Comparison of ENCODE assay signal across 1 cellular context in genomic region chr19:4575267-4575793, GRCh38.
TF ChIP-seq lines count a peak whose summit lies in the region.

No MANE protein-coding gene starts in this region.

TF ChIP-seq in HepG2, 621 proteins besides CTCF, POLR2A, EP300 and RAD21 (continued from another document and continues in another):
- TF ChIP-seq ATF7-NPFF (CRISPR knock-in tag; IDR thresholded peaks at IDR 0.05; ENCODE audit: low read depth) (no peak), NFYC (CRISPR knock-in tag; IDR thresholded peaks at IDR 0.05) (no peak), CENPT (CRISPR knock-in tag; IDR thresholded peaks at IDR 0.05; ENCODE audit: low read depth) (no peak), GMEB2 (CRISPR knock-in tag; IDR thresholded peaks at IDR 0.05; ENCODE audit: low read depth) (no peak), RFX3 (CRISPR knock-in tag; IDR thresholded peaks at IDR 0.05) (no peak), BCL3 (CRISPR knock-in tag; IDR thresholded peaks at IDR 0.05) (no peak), NR2F6 (IDR thresholded peaks at IDR 0.05) (no peak), NR2F6 (CRISPR knock-in tag; IDR thresholded peaks at IDR 0.05) (peak; percentile 51; the same call in 1 of the 2 replicates), ATF7 (IDR thresholded peaks at IDR 0.05) (no peak), ATF7 (CRISPR knock-in tag; IDR thresholded peaks at IDR 0.05) (no peak), RARG (CRISPR knock-in tag; IDR thresholded peaks at IDR 0.05; ENCODE audit: low read depth) (no peak), KDM1A (CRISPR knock-in tag; IDR thresholded peaks at IDR 0.05) (no peak), HOMEZ (CRISPR knock-in tag; IDR thresholded peaks at IDR 0.05; ENCODE audit: low read depth) (no peak), HNF4G (IDR thresholded peaks at IDR 0.05; ENCODE audit: borderline replicate concordance, low read depth, low read length) (no peak), HNF4G (CRISPR knock-in tag; IDR thresholded peaks at IDR 0.05; ENCODE audit: borderline replicate concordance, low read depth) (no peak), RXRA (CRISPR knock-in tag; IDR thresholded peaks at IDR 0.05) (peak; percentile 57; the same call in 1 of the 2 replicates), ZNF619 (CRISPR knock-in tag; IDR thresholded peaks at IDR 0.05) (no peak), CBX5 (CRISPR knock-in tag; IDR thresholded peaks at IDR 0.05; ENCODE audit: borderline replicate concordance) (peak; percentile 20; the same call in 1 of the 2 replicates), ZNF232 (CRISPR knock-in tag; IDR thresholded peaks at IDR 0.05; ENCODE audit: borderline replicate concordance) (no peak), MXD4 (CRISPR knock-in tag; IDR thresholded peaks at IDR 0.05) (no peak), CERS6 (CRISPR knock-in tag; IDR thresholded peaks at IDR 0.05) (no peak), ZNF687 (CRISPR knock-in tag; IDR thresholded peaks at IDR 0.05) (no peak; the same call in 1 of the 2 replicates), ZIK1 (CRISPR knock-in tag; IDR thresholded peaks at IDR 0.05; ENCODE audit: borderline replicate concordance, low read depth) (no peak), MEIS2 (CRISPR knock-in tag; IDR thresholded peaks at IDR 0.05) (no peak), ARID2 (CRISPR knock-in tag; IDR thresholded peaks at IDR 0.05; ENCODE audit: borderline replicate concordance) (no peak), MIER3 (CRISPR knock-in tag; IDR thresholded peaks at IDR 0.05; ENCODE audit: borderline replicate concordance) (no peak), ZFP90 (CRISPR knock-in tag; IDR thresholded peaks at IDR 0.05; ENCODE audit: borderline replicate concordance) (no peak), ZNF563 (CRISPR knock-in tag; IDR thresholded peaks at IDR 0.05) (no peak), ZBTB38 (CRISPR knock-in tag; IDR thresholded peaks at IDR 0.05) (no peak), ZNF160 (CRISPR knock-in tag; IDR thresholded peaks at IDR 0.05) (no peak), DNMT3B (CRISPR knock-in tag; conservative IDR thresholded peaks at IDR 0.05) (no peak), TFDP2 (CRISPR knock-in tag; IDR thresholded peaks at IDR 0.05) (no peak), ZNF644 (CRISPR knock-in tag; IDR thresholded peaks at IDR 0.05; ENCODE audit: low read depth) (no peak), TBL1XR1 (IDR thresholded peaks at IDR 0.05; ENCODE audit: borderline replicate concordance, low read length, partially characterized antibody) (no peak), NR1H2 (CRISPR knock-in tag; IDR thresholded peaks at IDR 0.05; ENCODE audit: borderline replicate concordance, low read depth) (no peak), HNRNPK (IDR thresholded peaks at IDR 0.05; ENCODE audit: low read depth, low read length, poor library complexity, severe bottlenecking) (no peak), RFX5 (IDR thresholded peaks at IDR 0.05; ENCODE audit: low read depth, low read length) (no peak), THAP7 (CRISPR knock-in tag; IDR thresholded peaks at IDR 0.05) (no peak), KAT8 (CRISPR knock-in tag; IDR thresholded peaks at IDR 0.05) (no peak), TEF (CRISPR knock-in tag; IDR thresholded peaks at IDR 0.05) (no peak), ZC3H13 (CRISPR knock-in tag; IDR thresholded peaks at IDR 0.05) (no peak), ZNF713 (CRISPR knock-in tag; IDR thresholded peaks at IDR 0.05) (no peak), ZNF205 (CRISPR knock-in tag; IDR thresholded peaks at IDR 0.05) (0 out of 2 replicates have a peak, but pooled peaks have one; percentile 44), DZIP1 (CRISPR knock-in tag; IDR thresholded peaks at IDR 0.05) (no peak), SMC3 (IDR thresholded peaks at IDR 0.05; ENCODE audit: low read length) (no peak), ZNF296 (CRISPR knock-in tag; conservative IDR thresholded peaks at IDR 0.05) (no peak), FOSL2 (CRISPR knock-in tag; IDR thresholded peaks at IDR 0.05) (peak; percentile 92), ZNF773 (CRISPR knock-in tag; IDR thresholded peaks at IDR 0.05; ENCODE audit: borderline replicate concordance) (no peak), NFIC (IDR thresholded peaks at IDR 0.05; ENCODE audit: low read length) (no peak), SMYD3 (CRISPR knock-in tag; IDR thresholded peaks at IDR 0.05) (no peak), REL (CRISPR knock-in tag; conservative IDR thresholded peaks at IDR 0.05) (no peak), TAF15 (IDR thresholded peaks at IDR 0.05; ENCODE audit: low read depth, low read length, poor library complexity, severe bottlenecking) (no peak), FLYWCH1 (CRISPR knock-in tag; IDR thresholded peaks at IDR 0.05) (no peak), MYC (CRISPR knock-in tag; IDR thresholded peaks at IDR 0.05; ENCODE audit: borderline replicate concordance) (no peak), NFYB (CRISPR knock-in tag; IDR thresholded peaks at IDR 0.05) (no peak), ARNT2 (CRISPR knock-in tag; IDR thresholded peaks at IDR 0.05; ENCODE audit: low read depth) (no peak), ZNF264 (CRISPR knock-in tag; IDR thresholded peaks at IDR 0.05) (no peak), RARA (CRISPR knock-in tag; IDR thresholded peaks at IDR 0.05) (peak; percentile 52), ZNF383 (CRISPR knock-in tag; IDR thresholded peaks at IDR 0.05; ENCODE audit: borderline replicate concordance) (no peak), NKX3-1 (CRISPR knock-in tag; IDR thresholded peaks at IDR 0.05) (no peak)
